17 cellular contexts compared by ENCODE assay signal in genomic region chr5:149552761-149553160, GRCh38. TPM values are rescaled to one million over a fixed set of nuclear protein-coding genes. Genes with fewer than 3 reads are reported as not detected.
DNase-seq lines count a peak whose midpoint lies in the region; ATAC-seq and TF ChIP-seq lines count a peak whose summit lies in the region.
"Had no signal": no experiment of that assay in that cellular context is flagged by ENCODE, and none has a peak within 500 bp of the region (broad histone marks: within the 10 kb centered on the region; RNA-seq: fewer than 3 reads in every experiment).

No MANE protein-coding gene starts in this region.

- H3K4me1 ChIP-seq in CD8-positive, alpha-beta memory T cell (ENCODE audit: insufficient read depth, low read length): peaks cover 15% of the 10 kb centered on the region
- peaks cover 10 to 60% of the 10 kb centered on the region in 2 experiments; a peak in 3 of 4 replicates for H3K4me1 ChIP-seq in HCT116 (ENCODE audit: control insufficient read depth in 1 of 2, insufficient read depth in 2 of 2, low read length in 2 of 2)
- no peaks in the 10 kb centered on the region for H3K4me1 ChIP-seq in mesendoderm (ENCODE audit: control insufficient read depth, low read depth, low read length)

- no peak for DNase-seq in CD8-positive, alpha-beta memory T cell
- no peak for DNase-seq in HCT116 (ENCODE audit: low read depth, low spot score)
- no peak for DNase-seq in activated CD4-positive, alpha-beta memory T cell treated with anti-CD3 and anti-CD28 coated beads, Interleukin-2, amount 10 ng/mL, durations not matched to agents 7 days and 5 days
- peak; percentile 57 for DNase-seq in mesendoderm
- no peak for DNase-seq in NCI-H128 (lab: John Stamatoyannopoulos, UW; ENCODE audit: unreplicated experiment)
- no peak for DNase-seq in anterior cingulate cortex (lab: John Stamatoyannopoulos, UW)
- DNase-seq in SHP77 (lab: John Stamatoyannopoulos, UW): no peak
- DNase-seq: activated naive CD4-positive, alpha-beta T cell treated with anti-CD3 and anti-CD28 coated beads, Interleukin-2, amount 50 U/mL, for 16 hours; central memory CD4-positive, alpha-beta T cell; GDM1; kidney glomerular epithelial cell; NCI-H1105; NCI-H226; stimulated activated CD4-positive, alpha-beta T cell treated with anti-CD3 and anti-CD28 coated beads, Interleukin-1b, Interleukin-23, amount 100 ng/mL, for 48 hours; stimulated activated CD8-positive, alpha-beta memory T cell treated with anti-CD3 and anti-CD28 coated beads, Interleukin-4, amount 100 ng/mL, for 48 hours had no signal

- no peak overlapping the region for H3K4me3 ChIP-seq in CD8-positive, alpha-beta memory T cell (ENCODE audit: low read length)
- peak overlapping the region in 1 of 2 experiments; percentile 85; a peak in 3 of 4 replicates for H3K4me3 ChIP-seq in HCT116 (replicated peaks in 1 of 2; ENCODE audit: low read depth in 1 of 2, low read length in 2 of 2)
- H3K4me3 ChIP-seq in mesendoderm (ENCODE audit: low read length): no peak overlapping the region

- peaks cover 5 to 35% (median 7%) of the 10 kb centered on the region in 3 donors for H3K36me3 Mint-ChIP-seq in CD8-positive, alpha-beta memory T cell
- H3K36me3 Mint-ChIP-seq in activated CD4-positive, alpha-beta memory T cell treated with anti-CD3 and anti-CD28 coated beads, Interleukin-2, amount 10 ng/mL, durations not matched to agents 7 days and 5 days (ENCODE audit: low read depth): peaks cover 33% of the 10 kb centered on the region

- H3K18ac ChIP-seq in mesendoderm (ENCODE audit: low read length): no peak overlapping the region

- no peaks in the 10 kb centered on the region for H3K27me3 ChIP-seq in CD8-positive, alpha-beta memory T cell (ENCODE audit: insufficient read depth, low read length, poor library complexity, severe bottlenecking)
- H3K27me3 ChIP-seq in HCT116 (ENCODE audit: insufficient read depth, low read length) (no peaks in the 10 kb centered on the region), mesendoderm (ENCODE audit: insufficient read depth, low read length, poor library complexity) (no peaks in the 10 kb centered on the region)
- H3K27me3 ChIP-seq: tibial nerve had no signal

- no TSS peak for BruUV-seq in HCT116 (replicated peaks; lab: Mats Ljungman, UMichigan)

- H3K4ac ChIP-seq in mesendoderm (ENCODE audit: low read depth, low read length): no peak overlapping the region

- ATAC-seq in HCT116 (no peak), GM21447 (IDR thresholded peaks at IDR 0.05; ENCODE audit: unreplicated experiment) (no peak)

- no peak overlapping the region for H2BK15ac ChIP-seq in mesendoderm (replicated peaks; ENCODE audit: low read depth)

- H3K9me3 ChIP-seq in CD8-positive, alpha-beta memory T cell (ENCODE audit: low read length): no peaks in the 10 kb centered on the region
- H3K9me3 ChIP-seq in HCT116 (ENCODE audit: control insufficient read depth in 1 of 2, insufficient read depth in 1 of 2, low read depth in 1 of 2, low read length in 2 of 2): no peaks in the 10 kb centered on the region
- H3K9me3 ChIP-seq: tibial nerve had no signal

- H3K9me3 Mint-ChIP-seq in CD8-positive, alpha-beta memory T cell: no peaks in the 10 kb centered on the region
- H3K9me3 Mint-ChIP-seq in activated CD4-positive, alpha-beta memory T cell treated with anti-CD3 and anti-CD28 coated beads, Interleukin-2, amount 10 ng/mL, durations not matched to agents 7 days and 5 days: no peaks in the 10 kb centered on the region

- peak overlapping the region; percentile 99 for H3K9ac ChIP-seq in HCT116 (ENCODE audit: low read length)
- no peak overlapping the region for H3K9ac ChIP-seq in mesendoderm (ENCODE audit: low read length)

- no peaks in the 10 kb centered on the region for H3K9me2 ChIP-seq in HCT116 (ENCODE audit: insufficient read depth)

- RAD21 ChIA-PET in HCT116 (lab: Charles Lee; ENCODE audit: low non-redundant PET in 1 of 2, low total read pairs in 2 of 2, uncharacterized antibody in 2 of 2, unreplicated experiment in 2 of 2): no interaction called here

- H4K20me1 ChIP-seq in HCT116 (ENCODE audit: insufficient read depth): no peaks in the 10 kb centered on the region

- peak overlapping the region in 2 of 7 donors; percentile 41 to 48 for H3K4me3 Mint-ChIP-seq in CD8-positive, alpha-beta memory T cell
- H3K4me3 Mint-ChIP-seq in activated CD4-positive, alpha-beta memory T cell treated with anti-CD3 and anti-CD28 coated beads, Interleukin-2, amount 10 ng/mL, durations not matched to agents 7 days and 5 days: peak overlapping the region; percentile 30

- no peak for TF ChIP-seq RAD21 in HCT116 (IDR thresholded peaks at IDR 0.05; ENCODE audit: low read depth)

- WGBS in mesendoderm (ENCODE audit: extremely low coverage, insufficient coverage, low lambda C conversion rate): no CpG with 5 or more reads among the region's 5 CpGs

- no peak overlapping the region for H2BK5ac ChIP-seq in mesendoderm (ENCODE audit: low read length)

- no peak overlapping the region for H3K23ac ChIP-seq in mesendoderm (ENCODE audit: low read length)

- peak overlapping the region; percentile 80 for H3K4me2 ChIP-seq in HCT116 (ENCODE audit: low read length)
- no peak overlapping the region for H3K4me2 ChIP-seq in mesendoderm (ENCODE audit: low read length)

- intact Hi-C loops in HCT116 (cut with micrococcal nuclease): no loop called here

- H3K27ac ChIP-seq in CD8-positive, alpha-beta memory T cell (ENCODE audit: low read depth, low read length): peak overlapping the region; percentile 93
- H3K27ac ChIP-seq in HCT116 (ENCODE audit: low read depth, low read length) (0 out of 2 replicates have a peak overlapping the region, but pooled peaks have one; percentile 93), mesendoderm (ENCODE audit: low read depth, low read length) (no peak overlapping the region)

- no peak overlapping the region for H2AK5ac ChIP-seq in mesendoderm (ENCODE audit: low read length)

- no peak overlapping the region for H2BK120ac ChIP-seq in mesendoderm (ENCODE audit: low read depth, low read length)

- CTCF ChIA-PET in CD8-positive, alpha-beta memory T cell (lab: Charles Lee): interaction anchor here (1.3 to 2.1 kb wide), 3 partner anchors 107 to 192 kb away, joined by 4 to 7 read pairs (median 5); no protein-coding TSS in a partner anchor
- CTCF ChIA-PET in HCT116 (lab: Charles Lee): interaction anchor here (1.1 to 2.7 kb wide), 5 partner anchors 10 to 113 kb away, joined by 3 to 22 read pairs (median 7); no protein-coding TSS in a partner anchor
- CTCF ChIA-PET in activated CD4-positive, alpha-beta memory T cell treated with anti-CD3 and anti-CD28 coated beads, Interleukin-2, amount 10 ng/mL, durations not matched to agents 7 days and 5 days (lab: Charles Lee): interaction anchor here (0.7 to 3.3 kb wide), 5 partner anchors 10 to 1149 kb away, joined by 3 to 20 read pairs (median 6); no protein-coding TSS in a partner anchor

- no peaks in the 10 kb centered on the region for H3K79me1 ChIP-seq in mesendoderm (ENCODE audit: low read length)

- H4K8ac ChIP-seq in mesendoderm (ENCODE audit: low read depth, low read length): no peak overlapping the region

- H4K5ac ChIP-seq in mesendoderm (ENCODE audit: low read length): no peak overlapping the region

- H2AFZ ChIP-seq in HCT116 (ENCODE audit: low read depth, low read length, poor library complexity, severe bottlenecking): no peak overlapping the region

- peak overlapping the region; percentile 15 for H3K56ac ChIP-seq in mesendoderm (ENCODE audit: low read length)

- POLR2A ChIA-PET in CD8-positive, alpha-beta memory T cell (lab: Charles Lee): no interaction called here
- POLR2A ChIA-PET in HCT116 (lab: Charles Lee): interaction anchor here (0.7 to 4.5 kb wide), 5 partner anchors 9 to 208 kb away, joined by 3 to 56 read pairs (median 6); partner anchors contain the start of gene GRPEL2
- POLR2A ChIA-PET in activated CD4-positive, alpha-beta memory T cell treated with anti-CD3 and anti-CD28 coated beads, Interleukin-2, amount 10 ng/mL, durations not matched to agents 7 days and 5 days (lab: Charles Lee): interaction anchor here (1.6 to 4.9 kb wide), 3 partner anchors 14 to 197 kb away, joined by 3 to 35 read pairs (median 7); no protein-coding TSS in a partner anchor

- no peaks in the 10 kb centered on the region for H3K36me3 ChIP-seq in CD8-positive, alpha-beta memory T cell (ENCODE audit: insufficient read depth, low read length)
- peaks cover 0 to 18% of the 10 kb centered on the region in 2 experiments; a peak in 3 of 4 replicates for H3K36me3 ChIP-seq in HCT116 (ENCODE audit: control insufficient read depth in 1 of 2, insufficient read depth in 2 of 2, low read length in 2 of 2)
- no peaks in the 10 kb centered on the region for H3K36me3 ChIP-seq in mesendoderm (ENCODE audit: control insufficient read depth, insufficient read depth, low read length)

- H3K27me3 Mint-ChIP-seq in CD8-positive, alpha-beta memory T cell: peaks cover 0 to 2% of the 10 kb centered on the region in 2 donors
- no peaks in the 10 kb centered on the region for H3K27me3 Mint-ChIP-seq in activated CD4-positive, alpha-beta memory T cell treated with anti-CD3 and anti-CD28 coated beads, Interleukin-2, amount 10 ng/mL, durations not matched to agents 7 days and 5 days

- TF ChIP-seq POLR2A in HCT116 (IDR thresholded peaks at IDR 0.05; ENCODE audit: borderline replicate concordance, extremely low read depth, insufficient read depth, insufficient read length): no peak

- peaks cover 18 to 29% (median 25%) of the 10 kb centered on the region in 3 donors for H3K4me1 Mint-ChIP-seq in CD8-positive, alpha-beta memory T cell
- H3K4me1 Mint-ChIP-seq in activated CD4-positive, alpha-beta memory T cell treated with anti-CD3 and anti-CD28 coated beads, Interleukin-2, amount 10 ng/mL, durations not matched to agents 7 days and 5 days: peaks cover 24% of the 10 kb centered on the region

- peak overlapping the region in 3 of 8 donors; percentile 28 to 61 (median 57) for H3K27ac Mint-ChIP-seq in CD8-positive, alpha-beta memory T cell
- H3K27ac Mint-ChIP-seq in activated CD4-positive, alpha-beta memory T cell treated with anti-CD3 and anti-CD28 coated beads, Interleukin-2, amount 10 ng/mL, durations not matched to agents 7 days and 5 days: no peak overlapping the region

- no peak for TF ChIP-seq CTCF in HCT116 (IDR thresholded peaks at IDR 0.05 in 2 of 3, conservative IDR thresholded peaks at IDR 0.05 in 1 of 3; ENCODE audit: borderline replicate concordance in 1 of 3, insufficient read depth in 1 of 3, low read depth in 2 of 3, low read length in 2 of 3)

- H3K79me2 ChIP-seq in HCT116 (ENCODE audit: insufficient read depth, low read length): peaks cover 40% of the 10 kb centered on the region
- peaks cover 34% of the 10 kb centered on the region for H3K79me2 ChIP-seq in mesendoderm (ENCODE audit: control insufficient read depth, insufficient read depth, low read length)

RNA-seq across cellular contexts. Expression of gene CSNK1A1, which starts 1.5 kb away (rescaled TPM):
- total RNA-seq in CD8-positive, alpha-beta memory T cell: 100 to 1,000 TPM; 177 to 187 TPM
- 118 TPM for polyA plus RNA-seq in CD8-positive, alpha-beta memory T cell
- 263 TPM for total RNA-seq in HCT116 (2021; ENCODE audit: unreplicated experiment)
- polyA plus RNA-seq in HCT116 (2012): 141 and 181 TPM in 2 replicates
- total RNA-seq in activated CD4-positive, alpha-beta memory T cell treated with anti-CD3 and anti-CD28 coated beads, Interleukin-2, amount 10 ng/mL, durations not matched to agents 7 days and 5 days: 100 to 1,000 TPM; 194 to 203 TPM
- polyA plus RNA-seq in mesendoderm (2013, experiment 1 of 2): 145 TPM
- 145 TPM for polyA plus RNA-seq in mesendoderm (2013, experiment 2 of 2)

RNA-seq across cellular contexts. Expression of gene ARHGEF37, which starts 28.5 kb away (rescaled TPM):
- under 1 TPM; 0.13 to 0.53 TPM for total RNA-seq in CD8-positive, alpha-beta memory T cell
- polyA plus RNA-seq in CD8-positive, alpha-beta memory T cell: not detected
- total RNA-seq in HCT116 (2021; ENCODE audit: unreplicated experiment): 7.0 TPM
- 3.1 and 3.8 TPM in 2 replicates for polyA plus RNA-seq in HCT116 (2012)
- 1 to 10 TPM in 1 of 2 experiments, under 1 TPM in 1; 0.88 to 1.1 TPM for total RNA-seq in activated CD4-positive, alpha-beta memory T cell treated with anti-CD3 and anti-CD28 coated beads, Interleukin-2, amount 10 ng/mL, durations not matched to agents 7 days and 5 days
- 0.13 TPM for polyA plus RNA-seq in mesendoderm (2013, experiment 1 of 2)
- 0.07 TPM for polyA plus RNA-seq in mesendoderm (2013, experiment 2 of 2)
